ENCODE assay signal across 10 cellular contexts in genomic region chr15:99717129-99718024, GRCh38. TPM values are rescaled to one million over a fixed set of nuclear protein-coding genes. Genes with fewer than 3 reads are reported as not detected.
DNase-seq lines count a peak whose midpoint lies in the region; ATAC-seq and TF ChIP-seq lines count a peak whose summit lies in the region.
"Had no signal": no experiment of that assay in that cellular context is flagged by ENCODE, and none has a peak within 500 bp of the region (broad histone marks: within the 10 kb centered on the region; RNA-seq: fewer than 3 reads in every experiment).

No MANE protein-coding gene starts in this region.

- CTCF ChIA-PET in Caco-2 (lab: Charles Lee) = no interaction called here

- H3K9me3 ChIP-seq in right atrium auricular region (no peaks in the 10 kb centered on the region), Caco-2 (no peaks in the 10 kb centered on the region)

- TF ChIP-seq CTCF in right atrium auricular region (IDR thresholded peaks at IDR 0.05) = no peak
- no peak for TF ChIP-seq CTCF in Caco-2 (IDR thresholded peaks at IDR 0.05; ENCODE audit: insufficient read depth in 1 of 2, low read depth in 1 of 2, low read length in 1 of 2, severe bottlenecking in 1 of 2, unreplicated experiment in 1 of 2)

- peaks cover 0 to 2% (median 0%) of the 10 kb centered on the region in 3 donors for H3K9me3 Mint-ChIP-seq in IgD-negative memory B cell
- H3K9me3 Mint-ChIP-seq in Caco-2 (ENCODE audit: unreplicated experiment) = no peaks in the 10 kb centered on the region
- H3K9me3 Mint-ChIP-seq: T-helper 1 cell treated with Interleukin-12 subunit alpha and Interleukin-12 subunit beta and Interleukin-4 antibody, amounts not matched to agents 30 μg/mL and 1 μg/mL, for 36 hours had no signal

- H3K4me1 Mint-ChIP-seq in IgD-negative memory B cell (peaks cover 24 to 29% (median 24%) of the 10 kb centered on the region in 3 donors), Caco-2 (ENCODE audit: low read depth, unreplicated experiment) (peaks cover 10% of the 10 kb centered on the region)

- H3K4me1 ChIP-seq in right atrium auricular region (peaks cover 0 to 41% of the 10 kb centered on the region in 2 donors), Caco-2 (peaks cover 3% of the 10 kb centered on the region; the same call in 1 of the 2 replicates)

- peak overlapping the region in 1 of 4 donors; percentile 28 for H3K4me3 Mint-ChIP-seq in IgD-negative memory B cell
- H3K4me3 Mint-ChIP-seq in Caco-2 (ENCODE audit: unreplicated experiment) = no peak overlapping the region
- H3K4me3 Mint-ChIP-seq: T-helper 1 cell treated with Interleukin-12 subunit alpha and Interleukin-12 subunit beta and Interleukin-4 antibody, amounts not matched to agents 30 μg/mL and 1 μg/mL, for 36 hours had no signal

- intact Hi-C loops in Caco-2 (cut with micrococcal nuclease; ENCODE audit: unreplicated experiment) = no loop called here

- ATAC-seq in GM21825 (IDR thresholded peaks at IDR 0.05; ENCODE audit: unreplicated experiment) = no peak
- ATAC-seq in SK-N-SH treated with all-trans-retinoic acid at 6 μM for 48 hours = no peak

- peak overlapping the region; percentile 68 for H3K27ac ChIP-seq in right atrium auricular region

- H3K27me3 Mint-ChIP-seq in IgD-negative memory B cell = no peaks in the 10 kb centered on the region
- H3K27me3 Mint-ChIP-seq in Caco-2 (ENCODE audit: insufficient read depth, unreplicated experiment) = no peaks in the 10 kb centered on the region

- BruUV-seq in Caco-2 (replicated peaks; lab: Mats Ljungman, UMichigan) = no TSS peak

- H3K27ac Mint-ChIP-seq in IgD-negative memory B cell (peak overlapping the region in 2 of 3 donors; percentile 13 to 18), Caco-2 (ENCODE audit: unreplicated experiment) (no peak overlapping the region)
- H3K27ac Mint-ChIP-seq: T-helper 1 cell treated with Interleukin-12 subunit alpha and Interleukin-12 subunit beta and Interleukin-4 antibody, amounts not matched to agents 30 μg/mL and 1 μg/mL, for 36 hours had no signal

- H3K4me3 ChIP-seq in right atrium auricular region (no peak overlapping the region), Caco-2 (ENCODE audit: low read depth, low read length) (no peak overlapping the region)

- DNase-seq in AG08395 (ENCODE audit: low spot score) = peak; percentile 28
- peak; percentile 53 for DNase-seq in GM19240 (ENCODE audit: insufficient read length, low spot score)
- no peak for DNase-seq in right atrium auricular region (ENCODE audit: low spot score)
- DNase-seq in Caco-2 = no peak
- DNase-seq in activated CD8-positive, alpha-beta memory T cell treated with anti-CD3 and anti-CD28 coated beads for 24 hours = no peak
- DNase-seq: Kasumi-1 had no signal

- H3K36me3 Mint-ChIP-seq in IgD-negative memory B cell (peaks cover 3% of the 10 kb centered on the region), Caco-2 (ENCODE audit: insufficient read depth, unreplicated experiment) (peaks cover 4% of the 10 kb centered on the region)

- POLR2A ChIA-PET in Caco-2 (lab: Charles Lee) = no interaction called here

- H3K36me3 ChIP-seq in right atrium auricular region (peaks cover 27% of the 10 kb centered on the region), Caco-2 (ENCODE audit: control insufficient read depth, insufficient read depth, low read length) (no peaks in the 10 kb centered on the region; the same call in 1 of the 2 replicates)

- H3K27me3 ChIP-seq in right atrium auricular region (no peaks in the 10 kb centered on the region), Caco-2 (replicated peaks; ENCODE audit: control insufficient read depth, insufficient read depth, low read length) (no peaks in the 10 kb centered on the region)

TF ChIP-seq in SK-N-SH treated with all-trans-retinoic acid at 6 μM for 48 hours, 23 proteins besides CTCF, POLR2A, EP300 and RAD21:
- TF ChIP-seq, protein P1, sequence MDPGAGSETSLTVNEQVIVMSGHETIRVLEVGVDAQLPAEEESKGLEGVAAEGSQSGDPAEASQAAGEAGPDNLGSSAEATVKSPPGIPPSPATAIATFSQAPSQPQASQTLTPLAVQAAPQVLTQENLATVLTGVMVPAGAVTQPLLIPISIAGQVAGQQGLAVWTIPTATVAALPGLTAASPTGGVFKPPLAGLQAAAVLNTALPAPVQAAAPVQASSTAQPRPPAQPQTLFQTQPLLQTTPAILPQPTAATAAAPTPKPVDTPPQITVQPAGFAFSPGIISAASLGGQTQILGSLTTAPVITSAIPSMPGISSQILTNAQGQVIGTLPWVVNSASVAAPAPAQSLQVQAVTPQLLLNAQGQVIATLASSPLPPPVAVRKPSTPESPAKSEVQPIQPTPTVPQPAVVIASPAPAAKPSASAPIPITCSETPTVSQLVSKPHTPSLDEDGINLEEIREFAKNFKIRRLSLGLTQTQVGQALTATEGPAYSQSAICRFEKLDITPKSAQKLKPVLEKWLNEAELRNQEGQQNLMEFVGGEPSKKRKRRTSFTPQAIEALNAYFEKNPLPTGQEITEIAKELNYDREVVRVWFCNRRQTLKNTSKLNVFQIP (CRISPR knock-in tag; IDR thresholded peaks at IDR 0.05; ENCODE audit: borderline replicate concordance, low read depth) = no peak
- TF ChIP-seq CSDC2 (CRISPR knock-in tag; IDR thresholded peaks at IDR 0.05) = no peak
- TF ChIP-seq CREB5 (CRISPR knock-in tag; IDR thresholded peaks at IDR 0.05; ENCODE audit: low read depth) = no peak
- no peak for TF ChIP-seq GLIS3 (CRISPR knock-in tag; IDR thresholded peaks at IDR 0.05)
- TF ChIP-seq SNAI2 (CRISPR knock-in tag; IDR thresholded peaks at IDR 0.05) = no peak
- no peak for TF ChIP-seq ZC3H10 (CRISPR knock-in tag; IDR thresholded peaks at IDR 0.05)

RNA-seq across cellular contexts. Expression of gene LYSMD4, which starts 15.9 kb away (rescaled TPM):
- polyA plus RNA-seq in IgD-negative memory B cell = 3.1 TPM
- total RNA-seq in right atrium auricular region (10 to 100 TPM; 12.5 to 12.9 TPM), Caco-2 (2022) (14.4 and 15.9 TPM in 2 replicates)

Comparison
In these comparisons a context has a peak if more than half of its experiments do, and no peak if none do; other contexts are left out.
1. DNase-seq: peak in AG08395 (single experiment) and GM19240 (single experiment); none in right atrium auricular region (single experiment), Caco-2 (0 of 2) and activated CD8-positive, alpha-beta memory T cell treated with anti-CD3 and anti-CD28 coated beads for 24 hours (single experiment).